Comparison of ENCODE assay signal across 18 cellular contexts in the genomic region with DNA sequence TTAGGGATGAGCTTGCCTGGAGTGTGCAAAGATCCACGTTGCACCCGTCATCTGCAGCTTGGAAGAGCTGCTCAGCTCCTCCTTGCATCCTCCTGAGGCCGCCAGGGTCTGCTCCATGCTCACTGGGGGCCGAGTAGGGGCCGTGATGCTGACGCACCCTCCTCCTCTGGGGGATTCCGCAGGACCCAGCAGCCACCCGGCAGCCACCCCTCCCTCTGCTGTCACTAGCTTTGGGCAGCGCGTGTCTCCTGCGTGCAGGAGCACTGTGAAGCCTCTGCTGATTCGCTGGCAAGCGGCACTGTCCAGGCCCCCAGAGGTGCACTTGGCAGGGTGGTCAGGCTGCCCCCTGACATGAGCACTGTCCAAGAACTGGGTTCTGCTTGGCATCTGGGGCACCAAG.
DNase-seq lines count a peak whose midpoint lies in the region; ATAC-seq and TF ChIP-seq lines count a peak whose summit lies in the region.
"Had no signal": no experiment of that assay in that cellular context is flagged by ENCODE, and none has a peak within 500 bp of the region (broad histone marks: within the 10 kb centered on the region; RNA-seq: fewer than 3 reads in every experiment).

No MANE protein-coding gene starts in this region.

- no peak overlapping the region for H2AFZ ChIP-seq in neural progenitor cell (replicated peaks)
- H2AFZ ChIP-seq: GM23248 had no signal

- no peaks in the 10 kb centered on the region for H3K9me3 ChIP-seq in WERI-Rb-1 (ENCODE audit: severe bottlenecking)
- no peaks in the 10 kb centered on the region for H3K9me3 ChIP-seq in neural progenitor cell (ENCODE audit: low read depth)
- H3K9me3 ChIP-seq: A549, BLaER1 had no signal

- H3K27me3 Mint-ChIP-seq in neural progenitor cell (ENCODE audit: insufficient read depth, low read depth) (no peaks in the 10 kb centered on the region), type B pancreatic cell (no peaks in the 10 kb centered on the region)
- H3K27me3 Mint-ChIP-seq: CD4-positive, alpha-beta memory T cell had no signal

- H3K4me3 Mint-ChIP-seq in neural progenitor cell (no peak overlapping the region), type B pancreatic cell (no peak overlapping the region)
- H3K4me3 Mint-ChIP-seq: CD14-positive monocyte; CD4-positive, alpha-beta memory T cell; HFFc6 had no signal

- no peak overlapping the region for H3K4me2 ChIP-seq in neural progenitor cell
- H3K4me2 ChIP-seq: A549, BLaER1 had no signal

- H4K20me1 ChIP-seq in neural progenitor cell (ENCODE audit: low read depth), result peaks cover 5% of the 10 kb centered on the region

- H3K27ac ChIP-seq in WERI-Rb-1 (peak overlapping the region; percentile 86), neural progenitor cell (no peak overlapping the region)
- H3K27ac ChIP-seq: 22Rv1, A549, GM23248 had no signal

- H3K36me3 ChIP-seq in WERI-Rb-1 (peaks cover 10% of the 10 kb centered on the region), neural progenitor cell (no peaks in the 10 kb centered on the region)

- peak; percentile 35 for DNase-seq in NCI-H82 (lab: John Stamatoyannopoulos, UW)
- no peak for DNase-seq in NCI-H82 treated with DMSO at 0.1 percent for 48 hours (lab: John Stamatoyannopoulos, UW; ENCODE audit: unreplicated experiment)
- DNase-seq in WERI-Rb-1, result peak; percentile 38
- DNase-seq in neural progenitor cell (ENCODE audit: low spot score), result no peak
- no peak for DNase-seq in type B pancreatic cell (ENCODE audit: extremely low spot score, unreplicated experiment)
- DNase-seq in NCI-H2171 treated with DMSO at 0.1 percent for 48 hours (lab: John Stamatoyannopoulos, UW), result no peak
- DNase-seq: CD4-positive, alpha-beta memory T cell; DMS153; GDM1; H7; HFFc6 had no signal

- H3K9me3 Mint-ChIP-seq in neural progenitor cell (no peaks in the 10 kb centered on the region), type B pancreatic cell (no peaks in the 10 kb centered on the region)
- H3K9me3 Mint-ChIP-seq: CD14-positive monocyte; CD4-positive, alpha-beta memory T cell; HFFc6 had no signal

- no peak for TF ChIP-seq CTCF in WERI-Rb-1 (IDR thresholded peaks at IDR 0.05; ENCODE audit: low read depth, low read length)
- no peak for TF ChIP-seq CTCF in neural progenitor cell (IDR thresholded peaks at IDR 0.05)
- TF ChIP-seq CTCF in type B pancreatic cell (conservative IDR thresholded peaks at IDR 0.05), result no peak

- no peak overlapping the region for H3K4me3 ChIP-seq in WERI-Rb-1 (ENCODE audit: low read depth, low read length)
- H3K4me3 ChIP-seq in neural progenitor cell, result no peak overlapping the region
- H3K4me3 ChIP-seq: A549, BLaER1, GM23248 had no signal

- no peak overlapping the region for H3K9ac ChIP-seq in neural progenitor cell
- H3K9ac ChIP-seq: BLaER1, GM23248 had no signal

- H3K36me3 Mint-ChIP-seq in neural progenitor cell (peaks cover 8% of the 10 kb centered on the region), type B pancreatic cell (peaks cover 4% of the 10 kb centered on the region)

- ATAC-seq in HG02610 (IDR thresholded peaks at IDR 0.05; ENCODE audit: unreplicated experiment), result no peak
- ATAC-seq: A549, HCT116 had no signal

- H3K4me1 ChIP-seq in neural progenitor cell, result no peaks in the 10 kb centered on the region
- H3K4me1 ChIP-seq: A549, BLaER1 had no signal

- H3K79me2 ChIP-seq in neural progenitor cell (ENCODE audit: low read depth), result no peaks in the 10 kb centered on the region

- peaks cover 4% of the 10 kb centered on the region for H3F3A ChIP-seq in neural progenitor cell (ENCODE audit: low read depth)

- peaks cover 3% of the 10 kb centered on the region for H3K4me1 Mint-ChIP-seq in neural progenitor cell
- H3K4me1 Mint-ChIP-seq in type B pancreatic cell (ENCODE audit: unreplicated experiment), result no peaks in the 10 kb centered on the region
- H3K4me1 Mint-ChIP-seq: CD14-positive monocyte; CD4-positive, alpha-beta memory T cell had no signal

- H3K27ac Mint-ChIP-seq in neural progenitor cell, result peak overlapping the region; percentile 26
- H3K27ac Mint-ChIP-seq in type B pancreatic cell, result peak overlapping the region; percentile 40
- H3K27ac Mint-ChIP-seq: CD14-positive monocyte; CD4-positive, alpha-beta memory T cell; HFFc6 had no signal

- no peaks in the 10 kb centered on the region for H3K27me3 ChIP-seq in WERI-Rb-1 (ENCODE audit: insufficient read depth, low read depth, severe bottlenecking)
- no peaks in the 10 kb centered on the region for H3K27me3 ChIP-seq in neural progenitor cell
- H3K27me3 ChIP-seq: BLaER1 had no signal

Comparison
In these comparisons a context has a peak if more than half of its experiments do, and no peak if none do; other contexts are left out.
1. DNase-seq: peak in NCI-H82 (single experiment) and WERI-Rb-1 (single experiment); none in NCI-H82 treated with DMSO at 0.1 percent for 48 hours (single experiment), neural progenitor cell (single experiment), type B pancreatic cell (single experiment) and NCI-H2171 treated with DMSO at 0.1 percent for 48 hours (single experiment).